Comparison of ENCODE assay signal across 23 cellular contexts in genomic region chr12:26452511-26452910, GRCh38.
A peak's percentile ranks its signal among the peaks of the same experiment; 100 is the strongest.
DNase-seq lines count a peak whose midpoint lies in the region; ATAC-seq and TF ChIP-seq lines count a peak whose summit lies in the region.
"Had no signal": no experiment of that assay in that cellular context is flagged by ENCODE, and none has a peak within 500 bp of the region (broad histone marks: within the 10 kb centered on the region; RNA-seq: fewer than 3 reads in every experiment).

No MANE protein-coding gene starts in this region.

- no peaks in the 10 kb centered on the region for H3K27me3 Mint-ChIP-seq in endodermal cell (ENCODE audit: insufficient read depth)
- H3K27me3 Mint-ChIP-seq: CD4-positive, CD25-positive, alpha-beta regulatory T cell; IgD-negative memory B cell had no signal

- H3K36me3 Mint-ChIP-seq in endodermal cell (ENCODE audit: low read depth): peaks cover 2% of the 10 kb centered on the region

- no peak overlapping the region for H3K27ac ChIP-seq in endodermal cell (ENCODE audit: low read depth, low read length)
- no peak overlapping the region for H3K27ac ChIP-seq in prostate gland
- H3K27ac ChIP-seq: A549 had no signal

- intact Hi-C loops in cardiac septum (cut with DNase I): no loop called here
- intact Hi-C loops in prostate gland (cut with DNase I): no loop called here

- H3K9me3 ChIP-seq in endodermal cell (ENCODE audit: control insufficient read depth, low read length) (no peaks in the 10 kb centered on the region), prostate gland (no peaks in the 10 kb centered on the region)
- H3K9me3 ChIP-seq: A549, SK-N-SH had no signal

- peak overlapping the region; percentile 0 for H3K27ac Mint-ChIP-seq in endodermal cell

- no peak overlapping the region for H3K9ac ChIP-seq in endodermal cell (ENCODE audit: extremely low read depth, low read length, poor library complexity, severe bottlenecking)
- H3K9ac ChIP-seq: SK-N-SH had no signal

- no peak for ATAC-seq in HG03175 (IDR thresholded peaks at IDR 0.05; ENCODE audit: unreplicated experiment)
- ATAC-seq: A549, HCT116, Panc1 had no signal

- H3K4me3 Mint-ChIP-seq in endodermal cell: no peak overlapping the region
- H3K4me3 Mint-ChIP-seq: CD4-positive, CD25-positive, alpha-beta regulatory T cell; IgD-negative memory B cell had no signal

- H3K4me1 ChIP-seq in endodermal cell (ENCODE audit: control insufficient read depth, insufficient read depth, low read length) (peaks cover 4% of the 10 kb centered on the region), prostate gland (replicated peaks) (no peaks in the 10 kb centered on the region)
- H3K4me1 ChIP-seq: A549 had no signal

- no peak for TF ChIP-seq CTCF in endodermal cell (conservative IDR thresholded peaks at IDR 0.05)
- TF ChIP-seq CTCF in prostate gland (IDR thresholded peaks at IDR 0.05): no peak

- H3K4me3 ChIP-seq in endodermal cell (ENCODE audit: low read length) (no peak overlapping the region), prostate gland (no peak overlapping the region)
- H3K4me3 ChIP-seq: A549 had no signal

- DNase-seq in GDM1 (lab: John Stamatoyannopoulos, UW): peak; percentile 15
- DNase-seq in NCI-H82 treated with DMSO at 0.1 percent for 48 hours (lab: John Stamatoyannopoulos, UW; ENCODE audit: unreplicated experiment): peak; percentile 41
- no peak for DNase-seq in endodermal cell
- peak; percentile 17 for DNase-seq in medulla oblongata (ENCODE audit: extremely low spot score)
- no peak for DNase-seq in cardiac septum (ENCODE audit: low spot score)
- DNase-seq in prostate gland (ENCODE audit: low spot score): no peak
- DNase-seq in activated CD4-positive, alpha-beta T cell treated with anti-CD3 and anti-CD28 coated beads for 4 hours: no peak
- DNase-seq: DMS 273 treated with DMSO at 0.1 percent for 48 hours, DMS79 treated with DMSO at 0.1 percent for 48 hours, GOT3, Karpas-422, NCI-H1417, NCI-H187, NCI-H446, NCI-H69, SIG-M5, SK-N-SH had no signal

- WGBS in endodermal cell (ENCODE audit: insufficient coverage in 1 of 2, insufficient read length in 1 of 2), 2 experiments: 91 to 92% methylated on average over 2 to 6 of the region's 6 CpGs
- WGBS in prostate gland: 69% methylated on average over 6 of the region's 6 CpGs

- no peak for TF ChIP-seq POLR2A in prostate gland (IDR thresholded peaks at IDR 0.05)

- no peaks in the 10 kb centered on the region for H3K9me3 Mint-ChIP-seq in endodermal cell
- H3K9me3 Mint-ChIP-seq: IgD-negative memory B cell had no signal

- peaks cover 4% of the 10 kb centered on the region for H3K4me1 Mint-ChIP-seq in endodermal cell

- H3K36me3 ChIP-seq in endodermal cell (ENCODE audit: control insufficient read depth, insufficient read depth, low read length) (no peaks in the 10 kb centered on the region), prostate gland (no peaks in the 10 kb centered on the region)

- H3K27me3 ChIP-seq in endodermal cell (ENCODE audit: control insufficient read depth, insufficient read depth, low read length, poor library complexity, severe bottlenecking): no peaks in the 10 kb centered on the region
- no peaks in the 10 kb centered on the region for H3K27me3 ChIP-seq in prostate gland (replicated peaks; ENCODE audit: insufficient read depth)

Comparison
In these comparisons a context has a peak if more than half of its experiments do, and no peak if none do; other contexts are left out.
1. DNase-seq: peak in GDM1 (single experiment), NCI-H82 treated with DMSO at 0.1 percent for 48 hours (single experiment) and medulla oblongata (single experiment); none in endodermal cell (single experiment), cardiac septum (single experiment), prostate gland (single experiment) and activated CD4-positive, alpha-beta T cell treated with anti-CD3 and anti-CD28 coated beads for 4 hours (0 of 2).